Comparison of ENCODE assay signal across 9 cellular contexts in genomic region chr1:152048641-152048970, GRCh38. TPM values are rescaled to one million over a fixed set of nuclear protein-coding genes. Genes with fewer than 3 reads are reported as not detected.
DNase-seq lines count a peak whose midpoint lies in the region; ATAC-seq and TF ChIP-seq lines count a peak whose summit lies in the region.
"Had no signal": no experiment of that assay in that cellular context is flagged by ENCODE, and none has a peak within 500 bp of the region (broad histone marks: within the 10 kb centered on the region; RNA-seq: fewer than 3 reads in every experiment).

No MANE protein-coding gene starts in this region.

- peak overlapping the region; percentile 70 to 98 (median 90) for H3K27ac ChIP-seq in heart right ventricle
- H3K27ac ChIP-seq in brain microvascular endothelial cell, result peak overlapping the region; percentile 96
- peak overlapping the region; percentile 90 for H3K27ac ChIP-seq in muscle layer of colon (ENCODE audit: low read depth, low read length)
- H3K27ac ChIP-seq in vagina, result peak overlapping the region; percentile 94

- H3K9ac ChIP-seq in muscle layer of colon (ENCODE audit: low read length), result peak overlapping the region; percentile 52

- H3K4me3 ChIP-seq in heart right ventricle, result peak overlapping the region in 6 of 10 donors; percentile 2 to 38 (median 26)
- peak overlapping the region; percentile 15 for H3K4me3 ChIP-seq in brain microvascular endothelial cell (ENCODE audit: low read depth, low read length)
- H3K4me3 ChIP-seq in muscle layer of colon (ENCODE audit: low read depth in 1 of 2, low read length in 2 of 2), result peak overlapping the region in 1 of 2 donors; percentile 53
- no peak overlapping the region for H3K4me3 ChIP-seq in vagina

- H3K36me3 ChIP-seq in heart right ventricle, result no peaks in the 10 kb centered on the region
- H3K36me3 ChIP-seq in brain microvascular endothelial cell (replicated peaks), result no peaks in the 10 kb centered on the region
- no peaks in the 10 kb centered on the region for H3K36me3 ChIP-seq in muscle layer of colon (ENCODE audit: insufficient read depth, low read length)
- H3K36me3 ChIP-seq in vagina, result no peaks in the 10 kb centered on the region

- H3K4me1 ChIP-seq in heart right ventricle (peaks cover 9 to 68% (median 20%) of the 10 kb centered on the region in 9 donors), muscle layer of colon (ENCODE audit: insufficient read depth, low read length) (peaks cover 17% of the 10 kb centered on the region), vagina (peaks cover 35% of the 10 kb centered on the region)

- DNase-seq in heart right ventricle, result no peak
- no peak for DNase-seq in Right ventricle myocardium superior
- no peak for DNase-seq in brain microvascular endothelial cell
- DNase-seq in vagina (ENCODE audit: extremely low spot score in 2 of 2), result no peak
- no peak for DNase-seq in NCI-H1105 (lab: John Stamatoyannopoulos, UW)
- no peak for DNase-seq in dermis blood vessel endothelial cell
- DNase-seq in SW 1271 (lab: John Stamatoyannopoulos, UW), result no peak

- intact Hi-C loops in heart right ventricle (cut with DNase I) (no loop called here), Right ventricle myocardium superior (cut with DNase I) (no loop called here), vagina (cut with DNase I) (no loop called here)

- TF ChIP-seq POLR2A in vagina (IDR thresholded peaks at IDR 0.05), result no peak

- no peak for TF ChIP-seq CTCF in heart right ventricle (IDR thresholded peaks at IDR 0.05)
- no peak for TF ChIP-seq CTCF in brain microvascular endothelial cell (IDR thresholded peaks at IDR 0.05; ENCODE audit: low read depth, low read length, missing control alignments)
- TF ChIP-seq CTCF in vagina (IDR thresholded peaks at IDR 0.05), result no peak

- H3K9me3 ChIP-seq in heart right ventricle (no peaks in the 10 kb centered on the region), muscle layer of colon (ENCODE audit: low read length) (no peaks in the 10 kb centered on the region), vagina (no peaks in the 10 kb centered on the region)

- ATAC-seq in heart right ventricle (no peak), Right ventricle myocardium superior (ENCODE audit: poor library complexity) (no peak)

- H3K27me3 ChIP-seq in heart right ventricle (peaks cover 0 to 11% (median 6%) of the 10 kb centered on the region in 7 donors), brain microvascular endothelial cell (replicated peaks) (peaks cover 8% of the 10 kb centered on the region), muscle layer of colon (ENCODE audit: control insufficient read depth in 1 of 2, insufficient read depth in 2 of 2, low read length in 2 of 2) (no peaks in the 10 kb centered on the region), vagina (no peaks in the 10 kb centered on the region)

- in situ Hi-C loops in brain microvascular endothelial cell (cut with HindIII; ENCODE audit: low pct_ligation_motif_present, low sequenced_read_pairs), result no loop called here

- 63 to 66% methylated on average over 3 of the region's 3 CpGs for WGBS in heart right ventricle, 2 donors

RNA-seq across cellular contexts. Expression of gene S100A11, which starts 11.8 kb away (rescaled TPM):
- total RNA-seq in heart right ventricle (100 to 1,000 TPM in 2 of 10 donors, 10 to 100 TPM in 8; 41.4 to 215 (median 51.6) TPM), Right ventricle myocardium superior (64.5 TPM), vagina (559 TPM), dermis blood vessel endothelial cell (12.3 and 24.6 TPM in 2 replicates)
- 100 to 1,000 TPM; 477 to 593 TPM for polyA plus RNA-seq in heart right ventricle

RNA-seq across cellular contexts. Expression of gene TCHHL1, which starts 40.3 kb away (rescaled TPM):
- not detected for total RNA-seq in heart right ventricle
- not detected for polyA plus RNA-seq in heart right ventricle
- not detected for total RNA-seq in Right ventricle myocardium superior
- total RNA-seq in vagina, result not detected
- not detected in 2 replicates for total RNA-seq in dermis blood vessel endothelial cell
- total RNA-seq: T-helper 1 cell treated with Interleukin-12 subunit alpha and Interleukin-12 subunit beta and Interleukin-4 antibody, amounts not matched to agents 30 ng/mL and 1 ng/mL, for 36 hours had no signal

RNA-seq across cellular contexts. Expression of gene S100A10, which starts 54.9 kb away (rescaled TPM):
- total RNA-seq in heart right ventricle (100 to 1,000 TPM in 9 of 10 donors, 10 to 100 TPM in 1; 71.3 to 519 (median 235) TPM), Right ventricle myocardium superior (230 TPM), vagina (176 TPM), dermis blood vessel endothelial cell (148 and 239 TPM in 2 replicates)
- polyA plus RNA-seq in heart right ventricle, result 100 to 1,000 TPM; 319 to 412 TPM

Comparison
In these comparisons a context has a peak if more than half of its experiments do, and no peak if none do; other contexts are left out.
1. H3K4me3 ChIP-seq: peak in heart right ventricle (6 of 10) and brain microvascular endothelial cell (single experiment); none in vagina (0 of 2).
2. Peak in every context shown above with its lines, with median percentiles within 50 percentile points of each other: H3K27ac ChIP-seq.